Comparison of ENCODE assay signal across 16 cellular contexts in genomic region chr5:66343370-66344071, GRCh38.
DNase-seq lines count a peak whose midpoint lies in the region; ATAC-seq and TF ChIP-seq lines count a peak whose summit lies in the region.
"Had no signal": no experiment of that assay in that cellular context is flagged by ENCODE, and none has a peak within 500 bp of the region (broad histone marks: within the 10 kb centered on the region; RNA-seq: fewer than 3 reads in every experiment).

No MANE protein-coding gene starts in this region.

- no peak overlapping the region for H3K27ac Mint-ChIP-seq in activated T-helper 17 cell treated with anti-CD3 and anti-CD28 coated beads, Interleukin-2, amount 50 U/mL, for 72 hours
- H3K27ac Mint-ChIP-seq: IgD-negative memory B cell, T-cell had no signal

- no peak for TF ChIP-seq CTCF in SK-N-SH (IDR thresholded peaks at IDR 0.05)
- TF ChIP-seq CTCF in body of pancreas (IDR thresholded peaks at IDR 0.05): no peak
- TF ChIP-seq CTCF in WERI-Rb-1 (IDR thresholded peaks at IDR 0.05; ENCODE audit: low read depth, low read length): no peak

- H3K36me3 ChIP-seq in SK-N-SH (replicated peaks in 1 of 2; ENCODE audit: control insufficient read depth in 1 of 2, insufficient read depth in 2 of 2, low read length in 1 of 2): no peaks in the 10 kb centered on the region
- no peaks in the 10 kb centered on the region for H3K36me3 ChIP-seq in body of pancreas (replicated peaks in 1 of 2; ENCODE audit: insufficient read depth in 1 of 2, low read depth in 2 of 2)
- H3K36me3 ChIP-seq in WERI-Rb-1: no peaks in the 10 kb centered on the region
- H3K36me3 ChIP-seq: BE2C had no signal

- H3K4me1 ChIP-seq in SK-N-SH (ENCODE audit: control insufficient read depth in 1 of 2, insufficient read depth in 2 of 2, low read depth in 1 of 2, low read length in 1 of 2) (peaks cover 0 to 23% of the 10 kb centered on the region in 2 experiments; a peak in 2 of 4 replicates), body of pancreas (peaks cover 25% of the 10 kb centered on the region)

- no peaks in the 10 kb centered on the region for H4K20me1 ChIP-seq in SK-N-SH (ENCODE audit: insufficient read depth)

- H3K4me3 Mint-ChIP-seq in activated T-helper 17 cell treated with anti-CD3 and anti-CD28 coated beads, Interleukin-2, amount 50 U/mL, for 72 hours: no peak overlapping the region
- H3K4me3 Mint-ChIP-seq: IgD-negative memory B cell, T-cell had no signal

- no peak for DNase-seq in SK-N-SH
- DNase-seq in NCI-H1105 treated with DMSO at 0.1 percent for 48 hours (lab: John Stamatoyannopoulos, UW): peak; percentile 60
- peak in 2 of 4 donors; percentile 25 to 39 for DNase-seq in body of pancreas
- peak; percentile 25 for DNase-seq in renal cortical epithelial cell (ENCODE audit: low read depth)
- no peak for DNase-seq in WERI-Rb-1
- DNase-seq: BE2C; NCI-H2029 treated with DMSO at 0.1 percent for 48 hours; NCI-H2171 treated with DMSO at 0.1 percent for 48 hours; NCI-H524 treated with DMSO at 0.1 percent for 48 hours; NK-92 treated with Interleukin-12 subunit alpha and Interleukin-12 subunit beta, amount 100 ng/mL, for 24 hours; SIG-M5; T-cell had no signal

- H3K9me3 ChIP-seq in SK-N-SH (no peaks in the 10 kb centered on the region), body of pancreas (no peaks in the 10 kb centered on the region), WERI-Rb-1 (ENCODE audit: severe bottlenecking) (no peaks in the 10 kb centered on the region)
- H3K9me3 ChIP-seq: BE2C had no signal

- H3K36me3 Mint-ChIP-seq in activated T-helper 17 cell treated with anti-CD3 and anti-CD28 coated beads, Interleukin-2, amount 50 U/mL, for 72 hours (ENCODE audit: low read depth): no peaks in the 10 kb centered on the region
- H3K36me3 Mint-ChIP-seq: T-cell had no signal

- no peak overlapping the region for H2AFZ ChIP-seq in SK-N-SH (ENCODE audit: low read depth)

- no peaks in the 10 kb centered on the region for H3K4me1 Mint-ChIP-seq in activated T-helper 17 cell treated with anti-CD3 and anti-CD28 coated beads, Interleukin-2, amount 50 U/mL, for 72 hours
- H3K4me1 Mint-ChIP-seq: IgD-negative memory B cell, T-cell had no signal

- H3K27ac ChIP-seq in SK-N-SH (ENCODE audit: low read depth in 2 of 2, low read length in 1 of 2) (no peak overlapping the region), body of pancreas (peak overlapping the region in 3 of 4 donors; percentile 4 to 43 (median 6)), WERI-Rb-1 (no peak overlapping the region)
- H3K27ac ChIP-seq: RWPE1 had no signal

- H3K9me3 Mint-ChIP-seq in activated T-helper 17 cell treated with anti-CD3 and anti-CD28 coated beads, Interleukin-2, amount 50 U/mL, for 72 hours: no peaks in the 10 kb centered on the region
- H3K9me3 Mint-ChIP-seq: IgD-negative memory B cell, T-cell had no signal

- intact Hi-C loops in body of pancreas (cut with DNase I): no loop called here

- ATAC-seq in SK-N-SH treated with all-trans-retinoic acid at 6 μM for 48 hours: no peak
- no peak for ATAC-seq in body of pancreas
- ATAC-seq in activated T-helper 17 cell treated with anti-CD3 and anti-CD28 coated beads, Interleukin-2, amount 50 U/mL, for 72 hours (replicated peaks): no peak
- ATAC-seq: T-cell had no signal

- no peak overlapping the region for H3K4me2 ChIP-seq in SK-N-SH

- no peak for TF ChIP-seq RAD21 in SK-N-SH (IDR thresholded peaks at IDR 0.05; ENCODE audit: low read length)

- CTCF ChIA-PET in SK-N-SH (lab: Yijun Ruan, JAX): interaction anchor here (1.1 to 2.5 kb wide), 3 partner anchors 34 to 110 kb away, joined by 3 to 11 read pairs (median 4); no protein-coding TSS in a partner anchor

- H3K27me3 Mint-ChIP-seq in activated T-helper 17 cell treated with anti-CD3 and anti-CD28 coated beads, Interleukin-2, amount 50 U/mL, for 72 hours: peaks cover 17% of the 10 kb centered on the region

- H3K9me2 ChIP-seq in SK-N-SH: no peaks in the 10 kb centered on the region

- 46% methylated on average over 4 of the region's 5 CpGs for WGBS in SK-N-SH (ENCODE audit: low lambda C conversion rate)
- 23 to 25% methylated on average over 5 of the region's 5 CpGs for WGBS in body of pancreas, 2 donors

- TF ChIP-seq EP300 in SK-N-SH (IDR thresholded peaks at IDR 0.05; ENCODE audit: borderline replicate concordance in 1 of 2, low read depth in 1 of 2, low read length in 1 of 2): no peak

- H3K9ac ChIP-seq in SK-N-SH: no peak overlapping the region

- TF ChIP-seq POLR2A in body of pancreas (IDR thresholded peaks at IDR 0.05): no peak

- H3F3A ChIP-seq in SK-N-SH (replicated peaks; ENCODE audit: insufficient read depth): no peaks in the 10 kb centered on the region

- POLR2A ChIA-PET in SK-N-SH (lab: Yijun Ruan, JAX): no interaction called here

- H3K27me3 ChIP-seq in SK-N-SH (ENCODE audit: insufficient read depth) (peaks cover 4% of the 10 kb centered on the region; the same call in 1 of the 2 replicates), body of pancreas (no peaks in the 10 kb centered on the region), WERI-Rb-1 (ENCODE audit: insufficient read depth, low read depth, severe bottlenecking) (no peaks in the 10 kb centered on the region)
- H3K27me3 ChIP-seq: BE2C had no signal

- no peaks in the 10 kb centered on the region for H3K79me2 ChIP-seq in SK-N-SH (ENCODE audit: insufficient read depth)

- H3K4me3 ChIP-seq in SK-N-SH (ENCODE audit: low read depth in 2 of 2, low read length in 1 of 2) (no peak overlapping the region), body of pancreas (no peak overlapping the region), WERI-Rb-1 (ENCODE audit: low read depth, low read length) (no peak overlapping the region)

TF ChIP-seq in SK-N-SH, 30 proteins besides CTCF, POLR2A, EP300 and RAD21:
- 0 out of 2 replicates have a peak, but pooled peaks have one; percentile 16 for TF ChIP-seq GATA2 (CRISPR knock-in tag; IDR thresholded peaks at IDR 0.05)
- no peak for TF ChIP-seq RFX5 (IDR thresholded peaks at IDR 0.05; ENCODE audit: low read length)

TF ChIP-seq in SK-N-SH treated with all-trans-retinoic acid at 6 μM for 48 hours, 23 proteins besides CTCF, POLR2A, EP300 and RAD21:
- no peak for TF ChIP-seq TOX (CRISPR knock-in tag; IDR thresholded peaks at IDR 0.05; ENCODE audit: borderline replicate concordance)
- TF ChIP-seq ZNF565 (CRISPR knock-in tag; conservative IDR thresholded peaks at IDR 0.05; ENCODE audit: low read depth): no peak
- no peak for TF ChIP-seq SNAI2 (CRISPR knock-in tag; IDR thresholded peaks at IDR 0.05)
- no peak for TF ChIP-seq ZNF70 (CRISPR knock-in tag; IDR thresholded peaks at IDR 0.05)
- TF ChIP-seq CSDC2 (CRISPR knock-in tag; IDR thresholded peaks at IDR 0.05): no peak
- no peak for TF ChIP-seq TSHZ2 (CRISPR knock-in tag; IDR thresholded peaks at IDR 0.05)
- no peak for TF ChIP-seq BACH2 (CRISPR knock-in tag; IDR thresholded peaks at IDR 0.05; ENCODE audit: borderline replicate concordance)
- no peak for TF ChIP-seq PPARA (CRISPR knock-in tag; IDR thresholded peaks at IDR 0.05; ENCODE audit: borderline replicate concordance)
- TF ChIP-seq ISL1 (CRISPR knock-in tag; IDR thresholded peaks at IDR 0.05): no peak

Comparison
In these comparisons a context has a peak if more than half of its experiments do, and no peak if none do; other contexts are left out.
1. DNase-seq: peak in NCI-H1105 treated with DMSO at 0.1 percent for 48 hours (single experiment) and renal cortical epithelial cell (single experiment); none in SK-N-SH (single experiment) and WERI-Rb-1 (single experiment).
2. H3K27ac ChIP-seq: peak in body of pancreas (3 of 4); none in SK-N-SH (0 of 2) and WERI-Rb-1 (single experiment).